In the genomic region with DNA sequence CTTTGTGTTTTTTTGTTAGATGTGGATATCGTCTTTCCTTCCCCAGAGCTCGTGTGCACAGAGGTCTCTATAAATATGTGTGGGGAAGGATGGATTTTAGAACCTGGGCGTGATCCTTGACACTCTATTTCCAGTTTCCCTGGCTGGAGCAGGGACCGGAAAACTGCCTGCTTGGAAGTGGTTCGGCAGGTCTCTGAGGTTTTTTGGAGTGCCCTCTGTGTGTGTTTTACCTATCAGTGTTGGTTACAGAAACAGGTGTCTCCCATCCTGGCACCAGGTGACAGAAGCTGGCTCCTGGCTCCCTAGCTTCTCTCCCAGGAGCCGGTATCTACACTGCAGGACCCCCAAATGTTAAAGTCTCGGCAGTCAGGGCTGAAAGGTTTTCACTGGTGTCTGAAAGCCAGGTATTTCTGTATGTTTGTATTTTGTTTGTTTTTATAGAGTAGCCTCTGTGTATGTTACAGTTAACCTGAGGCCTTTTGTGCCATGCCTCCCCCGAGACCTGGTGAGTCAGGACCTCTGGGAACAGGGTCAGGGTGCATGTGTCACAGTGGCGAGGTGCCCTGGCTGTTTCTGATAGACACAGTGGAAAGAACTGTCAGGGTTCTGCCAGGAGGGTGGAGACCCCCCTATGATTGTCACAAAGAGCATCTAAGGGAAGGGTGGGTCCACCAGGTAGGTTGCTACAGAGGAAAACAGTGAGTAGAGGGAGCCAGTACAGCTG, we compare ENCODE assay signal across 24 cellular contexts. TPM values are rescaled to one million over a fixed set of nuclear protein-coding genes. Genes with fewer than 3 reads are reported as not detected.
DNase-seq lines count a peak whose midpoint lies in the region; ATAC-seq and TF ChIP-seq lines count a peak whose summit lies in the region.
"Had no signal": no experiment of that assay in that cellular context is flagged by ENCODE, and none has a peak within 500 bp of the region (broad histone marks: within the 10 kb centered on the region; RNA-seq: fewer than 3 reads in every experiment).

No MANE protein-coding gene starts in this region.

- H3K9me2 ChIP-seq in GM23338 (ENCODE audit: insufficient read depth), result no peaks in the 10 kb centered on the region

- DNase-seq in CD4-positive, CD25-positive, alpha-beta regulatory T cell, result no peak
- DNase-seq in GM23338 (ENCODE audit: low spot score) (no peak), RWPE1 (ENCODE audit: low spot score) (no peak), right lobe of liver (peak in 1 of 3 donors; percentile 65), mesothelial cell of epicardium (ENCODE audit: low spot score in 2 of 2, unreplicated experiment in 2 of 2) (no peak), OCI-M1 (lab: John Stamatoyannopoulos, UW) (no peak), mucosa of descending colon (no peak)
- DNase-seq: activated CD4-positive, alpha-beta T cell treated with anti-CD3 and anti-CD28 coated beads, Interleukin-2, amount 50 U/mL, for 1 hour; aorta; effector CD4-positive, alpha-beta T cell; esophagus squamous epithelium; kidney glomerular epithelial cell; NCI-H1417 treated with DMSO at 0.1 percent for 48 hours; NCI-H2227 treated with DMSO at 0.1 percent for 48 hours; nephron progenitor cell; SJCRH30; stimulated activated CD4-positive, alpha-beta T cell treated with anti-CD3 and anti-CD28 coated beads, Interleukin-2, amount 100 ng/mL, for 24 hours; stimulated activated naive CD4-positive, alpha-beta T cell treated with Interleukin-2 at 50 U/mL for 16 hours; T-helper 17 cell; WERI-Rb-1 had no signal

- peaks cover 7% of the 10 kb centered on the region; the same call in 1 of the 2 replicates for H3K79me2 ChIP-seq in GM23338 (replicated peaks; ENCODE audit: insufficient read depth)

- no peaks in the 10 kb centered on the region for H3K27me3 ChIP-seq in CD4-positive, CD25-positive, alpha-beta regulatory T cell (ENCODE audit: control insufficient read depth, insufficient read depth, low read length)
- no peaks in the 10 kb centered on the region for H3K27me3 ChIP-seq in GM23338 (ENCODE audit: insufficient read depth)
- no peaks in the 10 kb centered on the region for H3K27me3 ChIP-seq in right lobe of liver
- H3K27me3 ChIP-seq: esophagus squamous epithelium, SJCRH30 had no signal

- no peaks in the 10 kb centered on the region for H3K9me3 Mint-ChIP-seq in CD4-positive, CD25-positive, alpha-beta regulatory T cell
- H3K9me3 Mint-ChIP-seq in GM23338 (no peaks in the 10 kb centered on the region), mesothelial cell of epicardium (no peaks in the 10 kb centered on the region)
- H3K9me3 Mint-ChIP-seq: nephron progenitor cell had no signal

- H3K4me3 Mint-ChIP-seq in CD4-positive, CD25-positive, alpha-beta regulatory T cell, result no peak overlapping the region
- H3K4me3 Mint-ChIP-seq in GM23338 (peak overlapping the region; percentile 6; the same call in 2 of the 3 replicates), mesothelial cell of epicardium (no peak overlapping the region)
- H3K4me3 Mint-ChIP-seq: nephron progenitor cell, T-helper 17 cell had no signal

- peaks cover 69% of the 10 kb centered on the region for H3K36me3 ChIP-seq in CD4-positive, CD25-positive, alpha-beta regulatory T cell (ENCODE audit: control insufficient read depth, insufficient read depth, low read length)
- H3K36me3 ChIP-seq in GM23338 (ENCODE audit: insufficient read depth) (peaks cover 30% of the 10 kb centered on the region), right lobe of liver (peaks cover 0 to 13% (median under 1%) of the 10 kb centered on the region in 4 donors), mucosa of descending colon (ENCODE audit: low read depth) (no peaks in the 10 kb centered on the region)
- H3K36me3 ChIP-seq: WERI-Rb-1 had no signal

- 61% methylated on average over 9 of the region's 9 CpGs for WGBS in right lobe of liver (ENCODE audit: insufficient coverage, low coverage, low lambda C conversion rate, missing lambda C conversion rate)

- intact Hi-C loops in right lobe of liver (cut with DNase I), result no loop called here
- intact Hi-C loops in mucosa of descending colon (cut with DNase I, micrococcal nuclease), result no loop called here

- POLR2A ChIA-PET in RWPE1 (lab: Yijun Ruan, JAX; ENCODE audit: low non-redundant PET), result interaction anchor here (0.5 kb wide), 1 partner anchor 64 kb away, joined by 4 read pairs; no protein-coding TSS in a partner anchor

- H3K9me3 ChIP-seq in CD4-positive, CD25-positive, alpha-beta regulatory T cell (ENCODE audit: control insufficient read depth in 2 of 2, low read length in 2 of 2), result no peaks in the 10 kb centered on the region
- H3K9me3 ChIP-seq in right lobe of liver, result no peaks in the 10 kb centered on the region
- no peaks in the 10 kb centered on the region for H3K9me3 ChIP-seq in mucosa of descending colon
- H3K9me3 ChIP-seq: esophagus squamous epithelium, SJCRH30 had no signal

- CTCF ChIA-PET in RWPE1 (lab: Yijun Ruan, JAX), result interaction anchor here (0.7 kb wide), 2 partner anchors 12 to 142 kb away, joined by 3 read pairs; no protein-coding TSS in a partner anchor

- TF ChIP-seq CTCF in GM23338 (conservative IDR thresholded peaks at IDR 0.05; ENCODE audit: low read depth in 2 of 2) (no peak), RWPE1 (conservative IDR thresholded peaks at IDR 0.05; ENCODE audit: low read depth) (no peak), right lobe of liver (IDR thresholded peaks at IDR 0.05) (no peak), mesothelial cell of epicardium (IDR thresholded peaks at IDR 0.05; ENCODE audit: unreplicated experiment) (no peak), mucosa of descending colon (IDR thresholded peaks at IDR 0.05) (no peak)

- no peak overlapping the region for H3K4me2 ChIP-seq in GM23338

- H3K27ac Mint-ChIP-seq in CD4-positive, CD25-positive, alpha-beta regulatory T cell, result peak overlapping the region in 2 of 3 donors; percentile 72 to 89
- H3K27ac Mint-ChIP-seq in GM23338 (no peak overlapping the region), mesothelial cell of epicardium (no peak overlapping the region)

- peaks cover 15% of the 10 kb centered on the region; the same call in 1 of the 2 replicates for H4K20me1 ChIP-seq in GM23338 (replicated peaks; ENCODE audit: insufficient read depth)

- 0 out of 2 replicates have a peak, but pooled peaks cover 8% of the 10 kb centered on the region for H3F3A ChIP-seq in GM23338 (replicated peaks; ENCODE audit: low read depth)

- no peaks in the 10 kb centered on the region for H3K27me3 Mint-ChIP-seq in CD4-positive, CD25-positive, alpha-beta regulatory T cell
- H3K27me3 Mint-ChIP-seq in GM23338 (ENCODE audit: insufficient read depth, low read depth, poor library complexity) (peaks cover 5% of the 10 kb centered on the region), mesothelial cell of epicardium (ENCODE audit: low read depth) (no peaks in the 10 kb centered on the region)
- H3K27me3 Mint-ChIP-seq: T-helper 17 cell had no signal

- H3K27ac ChIP-seq in CD4-positive, CD25-positive, alpha-beta regulatory T cell (ENCODE audit: insufficient read depth, low read length, poor library complexity, severe bottlenecking), result no peak overlapping the region
- H3K27ac ChIP-seq in GM23338 (ENCODE audit: low read depth), result no peak overlapping the region
- H3K27ac ChIP-seq in RWPE1, result peak overlapping the region; percentile 28
- H3K27ac ChIP-seq in right lobe of liver, result peak overlapping the region in 1 of 3 donors; percentile 45
- H3K27ac ChIP-seq: SJCRH30, skin epidermis, WERI-Rb-1 had no signal

- no peak overlapping the region for H3K4me3 ChIP-seq in CD4-positive, CD25-positive, alpha-beta regulatory T cell (ENCODE audit: low read depth, low read length)
- no peak overlapping the region for H3K4me3 ChIP-seq in GM23338
- H3K4me3 ChIP-seq in right lobe of liver, result no peak overlapping the region
- no peak overlapping the region for H3K4me3 ChIP-seq in mucosa of descending colon
- H3K4me3 ChIP-seq: esophagus squamous epithelium, SJCRH30, skin epidermis had no signal

- ATAC-seq in CD4-positive, CD25-positive, alpha-beta regulatory T cell (ENCODE audit: low read depth in 2 of 2), result no peak
- no peak for ATAC-seq in GM23338
- peak; percentile 31 to 75 (median 48) for ATAC-seq in right lobe of liver
- no peak for ATAC-seq in mucosa of descending colon
- ATAC-seq: HCT116, T-helper 17 cell had no signal

- peaks cover 19% of the 10 kb centered on the region for H3K36me3 Mint-ChIP-seq in CD4-positive, CD25-positive, alpha-beta regulatory T cell
- H3K36me3 Mint-ChIP-seq in GM23338 (ENCODE audit: low read depth) (peaks cover 60% of the 10 kb centered on the region), mesothelial cell of epicardium (peaks cover 36% of the 10 kb centered on the region)

- H3K4me1 Mint-ChIP-seq in CD4-positive, CD25-positive, alpha-beta regulatory T cell, result peaks cover 0 to 14% (median 8%) of the 10 kb centered on the region in 4 donors
- H3K4me1 Mint-ChIP-seq in GM23338 (peaks cover 25% of the 10 kb centered on the region), mesothelial cell of epicardium (no peaks in the 10 kb centered on the region)

- no peaks in the 10 kb centered on the region for H3K4me1 ChIP-seq in CD4-positive, CD25-positive, alpha-beta regulatory T cell (ENCODE audit: control insufficient read depth, insufficient read depth, low read length, poor library complexity, severe bottlenecking)
- no peaks in the 10 kb centered on the region for H3K4me1 ChIP-seq in GM23338 (ENCODE audit: insufficient read depth)
- H3K4me1 ChIP-seq in right lobe of liver, result peaks cover 0 to 37% (median 17%) of the 10 kb centered on the region in 4 donors
- no peaks in the 10 kb centered on the region for H3K4me1 ChIP-seq in mucosa of descending colon (ENCODE audit: low read depth)

- no peak for TF ChIP-seq POLR2A in right lobe of liver (IDR thresholded peaks at IDR 0.05)

- H2AFZ ChIP-seq in GM23338, result no peak overlapping the region

RNA-seq across cellular contexts. Expression of a gene that starts 31.3 kb away (rescaled TPM):
- total RNA-seq in CD4-positive, CD25-positive, alpha-beta regulatory T cell, result 162 TPM
- 10 to 100 TPM; 10.9 to 15.3 (median 12.8) TPM for polyA plus RNA-seq in CD4-positive, CD25-positive, alpha-beta regulatory T cell
- total RNA-seq in GM23338 (2014; rRNA removed; shearing (Covaris generic)), result 25.2 and 30.0 TPM in 2 replicates
- polyA plus RNA-seq in GM23338 (2016; fragmentation: Nextera tagmentation; extraction: Ambion mirVana), result 40.1 and 40.7 TPM in 2 replicates
- total RNA-seq in right lobe of liver (10 to 100 TPM in 5 of 6 experiments, 1 to 10 TPM in 1; 8.7 to 22.8 (median 16.4) TPM), mesothelial cell of epicardium (59.9 to 64.9 TPM (median 62.2 TPM) in 3 replicates), mucosa of descending colon (10 to 100 TPM; 37.4 to 54.8 (median 48.1) TPM)

RNA-seq across cellular contexts. Expression of a gene that starts 36.9 kb away (rescaled TPM):
- total RNA-seq in CD4-positive, CD25-positive, alpha-beta regulatory T cell, result 1.2 TPM
- not detected for polyA plus RNA-seq in CD4-positive, CD25-positive, alpha-beta regulatory T cell
- total RNA-seq in GM23338 (2014; rRNA removed; shearing (Covaris generic)), result 2.7 and 5.1 TPM in 2 replicates
- 2.3 and 3.9 TPM in 2 replicates for polyA plus RNA-seq in GM23338 (2016; fragmentation: Nextera tagmentation; extraction: Ambion mirVana)
- total RNA-seq in right lobe of liver (not detected), mesothelial cell of epicardium (0.23 TPM in 1 of 3 replicates, not detected in the others), mucosa of descending colon (not detected)
- total RNA-seq: aorta, glomerular endothelial cell, pulmonary artery endothelial cell, SJCRH30 had no signal
- polyA plus RNA-seq: aorta had no signal

RNA-seq across cellular contexts. Expression of a gene that starts 49.4 kb away (rescaled TPM):
- total RNA-seq in CD4-positive, CD25-positive, alpha-beta regulatory T cell, result 351 TPM
- polyA plus RNA-seq in CD4-positive, CD25-positive, alpha-beta regulatory T cell, result 100 to 1,000 TPM; 707 to 964 (median 782) TPM
- 228 and 275 TPM in 2 replicates for total RNA-seq in GM23338 (2014; rRNA removed; shearing (Covaris generic))
- 281 and 285 TPM in 2 replicates for polyA plus RNA-seq in GM23338 (2016; fragmentation: Nextera tagmentation; extraction: Ambion mirVana)
- total RNA-seq in right lobe of liver (10 to 100 TPM; 22.8 to 70.0 (median 41.3) TPM), mesothelial cell of epicardium (116 to 127 TPM (median 121 TPM) in 3 replicates), mucosa of descending colon (100 to 1,000 TPM; 150 to 316 (median 184) TPM)

Comparison
In these comparisons a context has a peak if more than half of its experiments do, and no peak if none do; other contexts are left out.
1. ATAC-seq: peak in right lobe of liver (4 of 4); none in CD4-positive, CD25-positive, alpha-beta regulatory T cell (0 of 2), GM23338 (single experiment) and mucosa of descending colon (single experiment).
2. H3K27ac Mint-ChIP-seq: peak in CD4-positive, CD25-positive, alpha-beta regulatory T cell (2 of 3); none in GM23338 (single experiment) and mesothelial cell of epicardium (single experiment).